ENCODE assay signal across 11 cellular contexts in the genomic region with DNA sequence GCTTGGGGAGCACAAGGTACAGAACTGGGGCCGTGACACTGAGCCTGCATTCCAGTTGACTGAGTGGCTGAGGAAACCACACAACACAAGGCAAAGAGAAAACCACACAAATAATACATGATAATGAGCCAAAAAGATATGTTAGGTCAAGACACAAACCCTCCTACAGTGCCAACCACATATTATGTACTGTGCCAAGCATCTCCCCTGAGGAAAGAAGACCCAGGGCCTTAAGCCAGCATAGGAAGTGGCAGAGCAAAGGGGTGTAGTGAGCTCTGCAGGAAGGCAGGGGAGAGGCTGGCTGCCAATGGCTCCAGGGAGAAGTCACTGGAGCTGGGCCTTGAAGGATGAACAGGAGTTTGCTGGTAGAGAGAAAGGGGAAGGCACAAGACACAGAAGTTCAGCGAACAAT. TPM values are rescaled to one million over a fixed set of nuclear protein-coding genes. Genes with fewer than 3 reads are reported as not detected.
A peak's percentile ranks its signal among the peaks of the same experiment; 100 is the strongest.
DNase-seq lines count a peak whose midpoint lies in the region; ATAC-seq and TF ChIP-seq lines count a peak whose summit lies in the region.
"Had no signal": no experiment of that assay in that cellular context is flagged by ENCODE, and none has a peak within 500 bp of the region (broad histone marks: within the 10 kb centered on the region; RNA-seq: fewer than 3 reads in every experiment).

No MANE protein-coding gene starts in this region.

- H3K18ac ChIP-seq in mesendoderm (ENCODE audit: low read length), result no peak overlapping the region

- H3K36me3 ChIP-seq in esophagus (ENCODE audit: control insufficient read depth in 2 of 2, insufficient read depth in 2 of 2, low read length in 1 of 2) (peaks cover 5 to 15% of the 10 kb centered on the region in 2 donors), suprapubic skin (peaks cover 25% of the 10 kb centered on the region), mesendoderm (ENCODE audit: control insufficient read depth, insufficient read depth, low read length) (no peaks in the 10 kb centered on the region)
- H3K36me3 ChIP-seq: BE2C had no signal

- H3K9me3 ChIP-seq in esophagus (ENCODE audit: control insufficient read depth in 2 of 2, insufficient read depth in 1 of 2, low read depth in 1 of 2, low read length in 1 of 2) (no peaks in the 10 kb centered on the region), suprapubic skin (no peaks in the 10 kb centered on the region)
- H3K9me3 ChIP-seq: BE2C, gastroesophageal sphincter had no signal

- no peak overlapping the region for H3K9ac ChIP-seq in mesendoderm (ENCODE audit: low read length)

- TF ChIP-seq CTCF in suprapubic skin (IDR thresholded peaks at IDR 0.05), result no peak

- no peak overlapping the region for H3K23ac ChIP-seq in mesendoderm (ENCODE audit: low read length)

- no peak overlapping the region for H4K5ac ChIP-seq in mesendoderm (ENCODE audit: low read length)

- TF ChIP-seq POLR2A in suprapubic skin (IDR thresholded peaks at IDR 0.05), result no peak

- H3K4me1 ChIP-seq in esophagus (ENCODE audit: control insufficient read depth in 2 of 2, insufficient read depth in 2 of 2, low read length in 1 of 2) (peaks cover 15 to 20% of the 10 kb centered on the region in 2 donors), suprapubic skin (peaks cover 50% of the 10 kb centered on the region), mesendoderm (ENCODE audit: control insufficient read depth, low read depth, low read length) (no peaks in the 10 kb centered on the region)
- H3K4me1 ChIP-seq: BE2C had no signal

- H3K4me3 ChIP-seq in esophagus (ENCODE audit: low read depth in 1 of 2, low read length in 2 of 2) (no peak overlapping the region), suprapubic skin (no peak overlapping the region), mesendoderm (ENCODE audit: low read length) (no peak overlapping the region)
- H3K4me3 ChIP-seq: gastroesophageal sphincter had no signal

- no peaks in the 10 kb centered on the region for H3K27me3 Mint-ChIP-seq in activated T-cell treated with anti-CD3 and anti-CD28 coated beads, Interleukin-2, amount 50 U/mL, for 24 hours

- H2BK120ac ChIP-seq in mesendoderm (ENCODE audit: low read depth, low read length), result no peak overlapping the region

- no peak overlapping the region for H2BK5ac ChIP-seq in mesendoderm (ENCODE audit: low read length)

- H2BK15ac ChIP-seq in mesendoderm (replicated peaks; ENCODE audit: low read depth), result no peak overlapping the region

- peak overlapping the region; percentile 53 for H3K27ac Mint-ChIP-seq in activated T-cell treated with anti-CD3 and anti-CD28 coated beads, Interleukin-2, amount 50 U/mL, for 24 hours

- no peak overlapping the region for H3K56ac ChIP-seq in mesendoderm (ENCODE audit: low read length)

- no peak for DNase-seq in activated T-cell treated with anti-CD3 and anti-CD28 coated beads, Interleukin-2, amount 50 U/mL, for 24 hours
- DNase-seq in activated T-cell treated with anti-CD3 and anti-CD28 coated beads for 4 hours (no peak), suprapubic skin (ENCODE audit: low spot score in 2 of 2) (no peak), mesendoderm (no peak), NCI-H1048 (lab: John Stamatoyannopoulos, UW) (no peak)
- DNase-seq: BE2C, Karpas-422 had no signal

- H3K4me1 Mint-ChIP-seq in activated T-cell treated with anti-CD3 and anti-CD28 coated beads, Interleukin-2, amount 50 U/mL, for 24 hours (ENCODE audit: low read depth), result peaks cover 17% of the 10 kb centered on the region

- no peak overlapping the region for H2AK5ac ChIP-seq in mesendoderm (ENCODE audit: low read length)

- peak; percentile 82 for ATAC-seq in SK-N-SH treated with all-trans-retinoic acid at 6 μM for 48 hours
- ATAC-seq in GM18511 (IDR thresholded peaks at IDR 0.05; ENCODE audit: unreplicated experiment), result no peak
- ATAC-seq: gastroesophageal sphincter had no signal

- H3K4ac ChIP-seq in mesendoderm (ENCODE audit: low read depth, low read length), result no peak overlapping the region

- no peaks in the 10 kb centered on the region for H3K9me3 Mint-ChIP-seq in activated T-cell treated with anti-CD3 and anti-CD28 coated beads, Interleukin-2, amount 50 U/mL, for 24 hours

- no peaks in the 10 kb centered on the region for H3K79me2 ChIP-seq in mesendoderm (ENCODE audit: control insufficient read depth, insufficient read depth, low read length)

- H3K4me2 ChIP-seq in mesendoderm (ENCODE audit: low read length), result no peak overlapping the region

- TF ChIP-seq EP300 in suprapubic skin (IDR thresholded peaks at IDR 0.05), result no peak

- H3K27ac ChIP-seq in esophagus (ENCODE audit: low read depth in 2 of 2, low read length in 1 of 2), result peak overlapping the region; percentile 55 to 75
- H3K27ac ChIP-seq in suprapubic skin, result peak overlapping the region; percentile 44
- no peak overlapping the region for H3K27ac ChIP-seq in mesendoderm (ENCODE audit: low read depth, low read length)
- H3K27ac ChIP-seq: gastroesophageal sphincter had no signal

- no peaks in the 10 kb centered on the region for H3K36me3 Mint-ChIP-seq in activated T-cell treated with anti-CD3 and anti-CD28 coated beads, Interleukin-2, amount 50 U/mL, for 24 hours (ENCODE audit: low read depth)

- peaks cover under 1% of the 10 kb centered on the region for H3K79me1 ChIP-seq in mesendoderm (ENCODE audit: low read length)

- H3K4me3 Mint-ChIP-seq in activated T-cell treated with anti-CD3 and anti-CD28 coated beads, Interleukin-2, amount 50 U/mL, for 24 hours, result no peak overlapping the region

- no peak overlapping the region for H4K8ac ChIP-seq in mesendoderm (ENCODE audit: low read depth, low read length)

- WGBS in esophagus, 2 donors, result 65 to 69% methylated on average over 2 of the region's 2 CpGs
- WGBS in suprapubic skin, result 65% methylated on average over 2 of the region's 2 CpGs
- WGBS in mesendoderm (ENCODE audit: extremely low coverage, insufficient coverage, low lambda C conversion rate), result no CpG with 5 or more reads among the region's 2 CpGs

- H3K27me3 ChIP-seq in esophagus (ENCODE audit: control insufficient read depth in 1 of 2, insufficient read depth in 2 of 2, low read length in 2 of 2), result no peaks in the 10 kb centered on the region
- H3K27me3 ChIP-seq in suprapubic skin, result no peaks in the 10 kb centered on the region
- H3K27me3 ChIP-seq in mesendoderm (ENCODE audit: insufficient read depth, low read length, poor library complexity), result no peaks in the 10 kb centered on the region
- H3K27me3 ChIP-seq: BE2C, gastroesophageal sphincter had no signal

TF ChIP-seq in SK-N-SH treated with all-trans-retinoic acid at 6 μM for 48 hours, 23 proteins besides CTCF, POLR2A, EP300 and RAD21:
- TF ChIP-seq, protein P1, sequence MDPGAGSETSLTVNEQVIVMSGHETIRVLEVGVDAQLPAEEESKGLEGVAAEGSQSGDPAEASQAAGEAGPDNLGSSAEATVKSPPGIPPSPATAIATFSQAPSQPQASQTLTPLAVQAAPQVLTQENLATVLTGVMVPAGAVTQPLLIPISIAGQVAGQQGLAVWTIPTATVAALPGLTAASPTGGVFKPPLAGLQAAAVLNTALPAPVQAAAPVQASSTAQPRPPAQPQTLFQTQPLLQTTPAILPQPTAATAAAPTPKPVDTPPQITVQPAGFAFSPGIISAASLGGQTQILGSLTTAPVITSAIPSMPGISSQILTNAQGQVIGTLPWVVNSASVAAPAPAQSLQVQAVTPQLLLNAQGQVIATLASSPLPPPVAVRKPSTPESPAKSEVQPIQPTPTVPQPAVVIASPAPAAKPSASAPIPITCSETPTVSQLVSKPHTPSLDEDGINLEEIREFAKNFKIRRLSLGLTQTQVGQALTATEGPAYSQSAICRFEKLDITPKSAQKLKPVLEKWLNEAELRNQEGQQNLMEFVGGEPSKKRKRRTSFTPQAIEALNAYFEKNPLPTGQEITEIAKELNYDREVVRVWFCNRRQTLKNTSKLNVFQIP (CRISPR knock-in tag; IDR thresholded peaks at IDR 0.05; ENCODE audit: borderline replicate concordance, low read depth), result no peak
- TF ChIP-seq PPARA (CRISPR knock-in tag; IDR thresholded peaks at IDR 0.05; ENCODE audit: borderline replicate concordance), result no peak
- peak; percentile 98 for TF ChIP-seq ZFP3 (CRISPR knock-in tag; IDR thresholded peaks at IDR 0.05)
TF ChIP-seq in SK-N-SH treated with all-trans-retinoic acid at 6 μM for 48 hours: peak in this region for 1.

RNA-seq across cellular contexts. Expression of gene CTNNBIP1, which starts 28.2 kb away (rescaled TPM):
- polyA plus RNA-seq in esophagus, result 100 to 1,000 TPM; 173 to 242 TPM
- 100 to 1,000 TPM; 197 to 538 (median 406) TPM for total RNA-seq in suprapubic skin
- 23.5 TPM for polyA plus RNA-seq in mesendoderm (2013, experiment 1 of 2)
- 22.6 TPM for polyA plus RNA-seq in mesendoderm (2013, experiment 2 of 2)

RNA-seq across cellular contexts. Expression of gene CLSTN1, which starts 58.1 kb away (rescaled TPM):
- 10 to 100 TPM; 45.8 to 55.4 TPM for polyA plus RNA-seq in esophagus
- 100 to 1,000 TPM; 118 to 202 (median 165) TPM for total RNA-seq in suprapubic skin
- 43.7 TPM for polyA plus RNA-seq in mesendoderm (2013, experiment 1 of 2)
- polyA plus RNA-seq in mesendoderm (2013, experiment 2 of 2), result 43.4 TPM
